ENCODE assay signal across 9 cellular contexts in genomic region chr1:8903410-8903809, GRCh38. TPM values are rescaled to one million over a fixed set of nuclear protein-coding genes. Genes with fewer than 3 reads are reported as not detected.
A peak's percentile ranks its signal among the peaks of the same experiment; 100 is the strongest.
DNase-seq lines count a peak whose midpoint lies in the region; ATAC-seq and TF ChIP-seq lines count a peak whose summit lies in the region.
"Had no signal": no experiment of that assay in that cellular context is flagged by ENCODE, and none has a peak within 500 bp of the region (broad histone marks: within the 10 kb centered on the region; RNA-seq: fewer than 3 reads in every experiment).

No MANE protein-coding gene starts in this region.

- no peaks in the 10 kb centered on the region for H3K9me3 Mint-ChIP-seq in CD4-positive, alpha-beta T cell

- H3K4me3 ChIP-seq in Panc1 (ENCODE audit: low read depth in 2 of 2, low read length in 2 of 2) (peak overlapping the region in 1 of 2 experiments; percentile 29; a peak in 2 of 4 replicates), choroid plexus epithelial cell (ENCODE audit: low read depth, low read length) (no peak overlapping the region), osteoblast (ENCODE audit: insufficient read depth, low read length) (no peak overlapping the region)

- CTCF ChIA-PET in Panc1 (lab: Charles Lee) = interaction anchor here (0.6 kb wide), 1 partner anchor 253 kb away, joined by 3 read pairs; no protein-coding TSS in a partner anchor
- CTCF ChIA-PET in CD4-positive, alpha-beta T cell (lab: Charles Lee) = no interaction called here

- no TSS peak for BruUV-seq in Panc1 (replicated peaks; lab: Mats Ljungman, UMichigan)

- H3K4me1 Mint-ChIP-seq in CD4-positive, alpha-beta T cell (ENCODE audit: low read depth) = peaks cover 17% of the 10 kb centered on the region

- POLR2A ChIA-PET in Panc1 (lab: Charles Lee) = no interaction called here
- POLR2A ChIA-PET in CD4-positive, alpha-beta T cell (lab: Charles Lee) = no interaction called here

- intact Hi-C loops in Panc1 (cut with micrococcal nuclease; ENCODE audit: unreplicated experiment) = no loop called here
- intact Hi-C loops in CD4-positive, alpha-beta T cell (cut with DNase I, micrococcal nuclease) = no loop called here

- H3K79me2 ChIP-seq in osteoblast (ENCODE audit: insufficient read depth, low read length) = no peaks in the 10 kb centered on the region

- H2AFZ ChIP-seq in osteoblast (ENCODE audit: low read length) = no peak overlapping the region

- ATAC-seq in Panc1 (peak; percentile 74), GM18867 (IDR thresholded peaks at IDR 0.05; ENCODE audit: unreplicated experiment) (no peak)
- no peak for ATAC-seq in CD4-positive, alpha-beta T cell (ENCODE audit: poor library complexity)

- H3K27me3 Mint-ChIP-seq in CD4-positive, alpha-beta T cell = no peaks in the 10 kb centered on the region

- H3K27me3 ChIP-seq in Panc1 (ENCODE audit: control insufficient read depth, insufficient read depth, low read length) (no peaks in the 10 kb centered on the region), osteoblast (ENCODE audit: insufficient read depth, low read length) (no peaks in the 10 kb centered on the region)
- H3K27me3 ChIP-seq in CD4-positive, alpha-beta T cell (ENCODE audit: control insufficient read depth, insufficient read depth, low read length) = no peaks in the 10 kb centered on the region

- H3K4me1 ChIP-seq in Panc1 (ENCODE audit: control insufficient read depth, insufficient read depth, low read length) (peaks cover 43% of the 10 kb centered on the region), osteoblast (ENCODE audit: insufficient read depth, low read length) (peaks cover 40% of the 10 kb centered on the region)

- H3K27ac Mint-ChIP-seq in CD4-positive, alpha-beta T cell = no peak overlapping the region

- no peaks in the 10 kb centered on the region for H3K9me3 ChIP-seq in Panc1 (ENCODE audit: control insufficient read depth, insufficient read depth, low read depth, low read length)
- H3K9me3 ChIP-seq in osteoblast (ENCODE audit: low read depth, low read length) = no peaks in the 10 kb centered on the region
- H3K9me3 ChIP-seq in CD4-positive, alpha-beta T cell (ENCODE audit: control insufficient read depth, low read length) = no peaks in the 10 kb centered on the region

- H3K4me2 ChIP-seq in osteoblast (ENCODE audit: insufficient read depth, low read length) = peak overlapping the region; percentile 62

- TF ChIP-seq CTCF in Panc1 (IDR thresholded peaks at IDR 0.05) = no peak
- TF ChIP-seq CTCF in choroid plexus epithelial cell (conservative IDR thresholded peaks at IDR 0.05; ENCODE audit: low read depth, low read length) = no peak
- no peak for TF ChIP-seq CTCF in osteoblast (IDR thresholded peaks at IDR 0.05; ENCODE audit: extremely low read depth, low read depth, low read length)
- no peak for TF ChIP-seq CTCF in CD4-positive, alpha-beta T cell (IDR thresholded peaks at IDR 0.05)

- no peaks in the 10 kb centered on the region for H4K20me1 ChIP-seq in osteoblast (ENCODE audit: insufficient read depth, low read length)

- in situ Hi-C loops in Panc1 (cut with HindIII; ENCODE audit: low pct_unique_long_range_greater_than_20kb, low sequenced_read_pairs) = no loop called here

- H3K36me3 Mint-ChIP-seq in CD4-positive, alpha-beta T cell (ENCODE audit: low read depth) = no peaks in the 10 kb centered on the region

- H3K27ac ChIP-seq in Panc1 (ENCODE audit: low read length) = peak overlapping the region; percentile 93
- H3K27ac ChIP-seq in osteoblast (ENCODE audit: low read depth, low read length) = peak overlapping the region; percentile 81
- no peak overlapping the region for H3K27ac ChIP-seq in CD4-positive, alpha-beta T cell (ENCODE audit: low read depth, low read length)

- H3K36me3 ChIP-seq in Panc1 (ENCODE audit: control insufficient read depth, insufficient read depth, low read length) = no peaks in the 10 kb centered on the region
- H3K36me3 ChIP-seq in osteoblast (ENCODE audit: insufficient read depth, low read length) = no peaks in the 10 kb centered on the region

- H3K4me3 Mint-ChIP-seq in CD4-positive, alpha-beta T cell = no peak overlapping the region

- DNase-seq in HCEC 1CT (peak; percentile 69), Panc1 (ENCODE audit: low read depth, low spot score) (no peak), choroid plexus epithelial cell (ENCODE audit: low read depth) (peak; percentile 59), osteoblast (ENCODE audit: insufficient read length, low spot score, missing footprints) (no peak), AG08396 (ENCODE audit: low spot score) (no peak)
- DNase-seq in CD4-positive, alpha-beta T cell = no peak
- DNase-seq: stimulated activated naive CD4-positive, alpha-beta T cell had no signal

RNA-seq across cellular contexts. Expression of gene ENO1, which starts 24.9 kb away (rescaled TPM):
- 2,480 TPM for total RNA-seq in Panc1 (2021; ENCODE audit: unreplicated experiment)
- polyA plus RNA-seq in Panc1 (2012; ENCODE audit: insufficient read length) = 3,248 TPM
- total RNA-seq in osteoblast = 1,079 and 1,591 TPM in 2 replicates
- 100 to 1,000 TPM; 120 to 129 TPM for total RNA-seq in CD4-positive, alpha-beta T cell

RNA-seq across cellular contexts. Expression of gene CA6, which starts 42.3 kb away (rescaled TPM):
- total RNA-seq in Panc1 (2021; ENCODE audit: unreplicated experiment) (not detected), osteoblast (not detected in 2 replicates)
- 0.15 TPM for polyA plus RNA-seq in Panc1 (2012; ENCODE audit: insufficient read length)
- under 1 TPM in 1 of 2 experiments, not detected in 1; 0.20 TPM for total RNA-seq in CD4-positive, alpha-beta T cell
- total RNA-seq: NCI-H460 had no signal

Comparison
In these comparisons a context has a peak if more than half of its experiments do, and no peak if none do; other contexts are left out.
1. DNase-seq: peak in HCEC 1CT (single experiment) and choroid plexus epithelial cell (single experiment); none in Panc1 (single experiment), osteoblast (single experiment), CD4-positive, alpha-beta T cell (0 of 10) and AG08396 (single experiment).